In the genomic region with DNA sequence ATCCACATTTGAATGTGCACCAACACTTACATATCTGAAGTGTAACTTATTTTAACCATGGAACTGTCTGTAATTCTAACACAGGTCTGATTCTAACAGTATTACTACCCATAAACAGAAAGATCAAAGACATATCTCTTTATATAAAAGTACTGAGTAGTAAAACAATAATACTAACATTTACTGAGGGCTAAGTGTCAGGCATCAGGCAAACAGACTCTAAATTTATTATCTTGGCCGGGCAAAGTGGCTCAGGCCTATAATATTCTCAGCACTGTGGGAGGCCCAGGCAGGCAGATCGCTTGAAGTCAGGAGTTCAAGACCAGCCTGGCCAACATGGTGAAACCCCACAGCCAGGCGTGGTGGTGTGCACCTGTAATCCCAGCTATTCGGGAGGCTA, we compare ENCODE assay signal across 15 cellular contexts.
DNase-seq lines count a peak whose midpoint lies in the region; ATAC-seq and TF ChIP-seq lines count a peak whose summit lies in the region.
"Had no signal": no experiment of that assay in that cellular context is flagged by ENCODE, and none has a peak within 500 bp of the region (broad histone marks: within the 10 kb centered on the region; RNA-seq: fewer than 3 reads in every experiment).

No MANE protein-coding gene starts in this region.

- no peaks in the 10 kb centered on the region for H4K20me1 ChIP-seq in SK-N-SH (ENCODE audit: insufficient read depth)

- H3K9me3 ChIP-seq in SK-N-SH: no peaks in the 10 kb centered on the region
- no peaks in the 10 kb centered on the region for H3K9me3 ChIP-seq in SK-N-MC (ENCODE audit: low read depth, low read length)
- H3K9me3 ChIP-seq in esophagus muscularis mucosa: no peaks in the 10 kb centered on the region
- H3K9me3 ChIP-seq: BLaER1, HAP-1 had no signal

- no peak overlapping the region for H3K4me3 ChIP-seq in SK-N-SH (ENCODE audit: low read depth in 2 of 2, low read length in 1 of 2)
- no peak overlapping the region for H3K4me3 ChIP-seq in SK-N-MC
- H3K4me3 ChIP-seq in esophagus muscularis mucosa: no peak overlapping the region
- H3K4me3 ChIP-seq: BLaER1, HAP-1 had no signal

- POLR2A ChIA-PET in SK-N-SH (lab: Yijun Ruan, JAX): no interaction called here
- POLR2A ChIA-PET in naive thymus-derived CD8-positive, alpha-beta T cell (lab: Charles Lee): interaction anchor here (0.6 kb wide), 1 partner anchor 22 kb away, joined by 3 read pairs; no protein-coding TSS in a partner anchor

- H3K9me2 ChIP-seq in SK-N-SH: no peaks in the 10 kb centered on the region

- H3K9me3 Mint-ChIP-seq in naive thymus-derived CD8-positive, alpha-beta T cell: no peaks in the 10 kb centered on the region

- H2AFZ ChIP-seq in SK-N-SH (ENCODE audit: low read depth): no peak overlapping the region

- ATAC-seq in SK-N-SH treated with all-trans-retinoic acid at 6 μM for 48 hours (no peak), HG02759 (IDR thresholded peaks at IDR 0.05; ENCODE audit: unreplicated experiment) (no peak)
- ATAC-seq in naive thymus-derived CD8-positive, alpha-beta T cell: no peak
- ATAC-seq: HepG2 had no signal

- H3K4me3 Mint-ChIP-seq in naive thymus-derived CD8-positive, alpha-beta T cell: peak overlapping the region in 1 of 10 donors; percentile 10

- H3K4me1 ChIP-seq in SK-N-SH (ENCODE audit: control insufficient read depth in 1 of 2, insufficient read depth in 2 of 2, low read depth in 1 of 2, low read length in 1 of 2) (peaks cover 17 to 25% of the 10 kb centered on the region in 2 experiments; a peak in 3 of 4 replicates), esophagus muscularis mucosa (peaks cover 0 to 7% (median 0%) of the 10 kb centered on the region in 4 donors)
- H3K4me1 ChIP-seq: BLaER1, HAP-1 had no signal

- H3K4me2 ChIP-seq in SK-N-SH: no peak overlapping the region
- H3K4me2 ChIP-seq: BLaER1 had no signal

- no peaks in the 10 kb centered on the region for H3K27me3 Mint-ChIP-seq in naive thymus-derived CD8-positive, alpha-beta T cell

- DNase-seq in SK-N-SH: no peak
- no peak for DNase-seq in SK-N-MC (ENCODE audit: low read depth, low spot score)
- peak; percentile 24 for DNase-seq in esophagus muscularis mucosa (ENCODE audit: extremely low spot score)
- DNase-seq in naive thymus-derived CD8-positive, alpha-beta T cell: no peak
- no peak for DNase-seq in HK-2 (ENCODE audit: unreplicated experiment)
- no peak for DNase-seq in activated gamma-delta T cell treated with Interleukin-2 at 50 U/mL for 16 hours
- DNase-seq: AML-193, DND-41, GDM1 had no signal

- H3K36me3 ChIP-seq in SK-N-SH (replicated peaks in 1 of 2; ENCODE audit: control insufficient read depth in 1 of 2, insufficient read depth in 2 of 2, low read length in 1 of 2) (peaks cover 29 to 43% of the 10 kb centered on the region in 2 experiments), SK-N-MC (ENCODE audit: insufficient read depth, low read length) (peaks cover 93% of the 10 kb centered on the region), esophagus muscularis mucosa (peaks cover 17 to 65% (median 45%) of the 10 kb centered on the region in 4 donors)
- H3K36me3 ChIP-seq: HAP-1 had no signal

- H3K27me3 ChIP-seq in SK-N-SH (ENCODE audit: insufficient read depth) (no peaks in the 10 kb centered on the region), esophagus muscularis mucosa (no peaks in the 10 kb centered on the region)
- H3K27me3 ChIP-seq: BLaER1 had no signal

- peaks cover 35 to 91% (median 86%) of the 10 kb centered on the region in 4 donors for H3K4me1 Mint-ChIP-seq in naive thymus-derived CD8-positive, alpha-beta T cell

- 90% methylated on average over 4 of the region's 4 CpGs for WGBS in SK-N-SH (ENCODE audit: low lambda C conversion rate)
- WGBS in esophagus muscularis mucosa: 100% methylated on average over 4 of the region's 4 CpGs

- peaks cover 8% of the 10 kb centered on the region for H3F3A ChIP-seq in SK-N-SH (replicated peaks; ENCODE audit: insufficient read depth)

- TF ChIP-seq POLR2A in esophagus muscularis mucosa (IDR thresholded peaks at IDR 0.05; ENCODE audit: low read depth): no peak

- H3K9ac ChIP-seq in SK-N-SH (no peak overlapping the region), SK-N-MC (ENCODE audit: insufficient read length) (no peak overlapping the region)
- H3K9ac ChIP-seq: BLaER1 had no signal

- H3K36me3 Mint-ChIP-seq in naive thymus-derived CD8-positive, alpha-beta T cell: peaks cover 0 to 74% (median 18%) of the 10 kb centered on the region in 3 donors

- CTCF ChIA-PET in SK-N-SH (lab: Yijun Ruan, JAX): no interaction called here

- no peak for TF ChIP-seq CTCF in SK-N-SH (IDR thresholded peaks at IDR 0.05)
- no peak for TF ChIP-seq CTCF in esophagus muscularis mucosa (IDR thresholded peaks at IDR 0.05)

- TF ChIP-seq EP300 in SK-N-SH (IDR thresholded peaks at IDR 0.05; ENCODE audit: borderline replicate concordance in 1 of 2, low read depth in 1 of 2, low read length in 1 of 2): no peak
- TF ChIP-seq EP300 in esophagus muscularis mucosa (IDR thresholded peaks at IDR 0.05): no peak

- H3K27ac Mint-ChIP-seq in naive thymus-derived CD8-positive, alpha-beta T cell: peak overlapping the region in 9 of 10 donors; percentile 6 to 62 (median 27)

- peaks cover 7% of the 10 kb centered on the region; the same call in 1 of the 2 replicates for H3K79me2 ChIP-seq in SK-N-SH (ENCODE audit: insufficient read depth)

- no peak for TF ChIP-seq RAD21 in SK-N-SH (IDR thresholded peaks at IDR 0.05; ENCODE audit: low read length)

- H3K27ac ChIP-seq in SK-N-SH (ENCODE audit: low read depth in 2 of 2, low read length in 1 of 2) (peak overlapping the region; percentile 49 to 79), SK-N-MC (0 out of 2 replicates have a peak overlapping the region, but pooled peaks have one; percentile 38), esophagus muscularis mucosa (replicated peaks in 1 of 4) (no peak overlapping the region)
- H3K27ac ChIP-seq: 22Rv1, BLaER1 had no signal

- intact Hi-C loops in esophagus muscularis mucosa (cut with DNase I): no loop called here

TF ChIP-seq in SK-N-SH, 30 proteins besides CTCF, POLR2A, EP300 and RAD21:
- TF ChIP-seq TCF12 (IDR thresholded peaks at IDR 0.05) (no peak), SIN3A (IDR thresholded peaks at IDR 0.05; ENCODE audit: borderline replicate concordance, low read depth, low read length) (no peak)

TF ChIP-seq in SK-N-SH treated with all-trans-retinoic acid at 6 μM for 48 hours, 23 proteins besides CTCF, POLR2A, EP300 and RAD21 (continues in another document):
- TF ChIP-seq ZFP30 (CRISPR knock-in tag; IDR thresholded peaks at IDR 0.05): no peak
- TF ChIP-seq SNAI2 (CRISPR knock-in tag; IDR thresholded peaks at IDR 0.05): no peak
- no peak for TF ChIP-seq ZFP3 (CRISPR knock-in tag; IDR thresholded peaks at IDR 0.05)
- no peak for TF ChIP-seq ZNF565 (CRISPR knock-in tag; conservative IDR thresholded peaks at IDR 0.05; ENCODE audit: low read depth)
- no peak for TF ChIP-seq CSDC2 (CRISPR knock-in tag; IDR thresholded peaks at IDR 0.05)
- no peak for TF ChIP-seq TOX (CRISPR knock-in tag; IDR thresholded peaks at IDR 0.05; ENCODE audit: borderline replicate concordance)
- TF ChIP-seq ZC3H10 (CRISPR knock-in tag; IDR thresholded peaks at IDR 0.05): no peak
- TF ChIP-seq, protein P1, sequence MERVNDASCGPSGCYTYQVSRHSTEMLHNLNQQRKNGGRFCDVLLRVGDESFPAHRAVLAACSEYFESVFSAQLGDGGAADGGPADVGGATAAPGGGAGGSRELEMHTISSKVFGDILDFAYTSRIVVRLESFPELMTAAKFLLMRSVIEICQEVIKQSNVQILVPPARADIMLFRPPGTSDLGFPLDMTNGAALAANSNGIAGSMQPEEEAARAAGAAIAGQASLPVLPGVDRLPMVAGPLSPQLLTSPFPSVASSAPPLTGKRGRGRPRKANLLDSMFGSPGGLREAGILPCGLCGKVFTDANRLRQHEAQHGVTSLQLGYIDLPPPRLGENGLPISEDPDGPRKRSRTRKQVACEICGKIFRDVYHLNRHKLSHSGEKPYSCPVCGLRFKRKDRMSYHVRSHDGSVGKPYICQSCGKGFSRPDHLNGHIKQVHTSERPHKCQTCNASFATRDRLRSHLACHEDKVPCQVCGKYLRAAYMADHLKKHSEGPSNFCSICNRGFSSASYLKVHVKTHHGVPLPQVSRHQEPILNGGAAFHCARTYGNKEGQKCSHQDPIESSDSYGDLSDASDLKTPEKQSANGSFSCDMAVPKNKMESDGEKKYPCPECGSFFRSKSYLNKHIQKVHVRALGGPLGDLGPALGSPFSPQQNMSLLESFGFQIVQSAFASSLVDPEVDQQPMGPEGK (CRISPR knock-in tag; IDR thresholded peaks at IDR 0.05; ENCODE audit: borderline replicate concordance): no peak
- no peak for TF ChIP-seq RARB (CRISPR knock-in tag; IDR thresholded peaks at IDR 0.05)
- TF ChIP-seq ZNF8 (CRISPR knock-in tag; IDR thresholded peaks at IDR 0.05): no peak
- TF ChIP-seq, protein P2, sequence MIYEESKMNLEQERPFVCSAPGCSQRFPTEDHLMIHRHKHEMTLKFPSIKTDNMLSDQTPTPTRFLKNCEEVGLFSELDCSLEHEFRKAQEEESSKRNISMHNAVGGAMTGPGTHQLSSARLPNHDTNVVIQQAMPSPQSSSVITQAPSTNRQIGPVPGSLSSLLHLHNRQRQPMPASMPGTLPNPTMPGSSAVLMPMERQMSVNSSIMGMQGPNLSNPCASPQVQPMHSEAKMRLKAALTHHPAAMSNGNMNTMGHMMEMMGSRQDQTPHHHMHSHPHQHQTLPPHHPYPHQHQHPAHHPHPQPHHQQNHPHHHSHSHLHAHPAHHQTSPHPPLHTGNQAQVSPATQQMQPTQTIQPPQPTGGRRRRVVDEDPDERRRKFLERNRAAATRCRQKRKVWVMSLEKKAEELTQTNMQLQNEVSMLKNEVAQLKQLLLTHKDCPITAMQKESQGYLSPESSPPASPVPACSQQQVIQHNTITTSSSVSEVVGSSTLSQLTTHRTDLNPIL (CRISPR knock-in tag; IDR thresholded peaks at IDR 0.05; ENCODE audit: low read depth): no peak
- TF ChIP-seq ZNF70 (CRISPR knock-in tag; IDR thresholded peaks at IDR 0.05): no peak
- no peak for TF ChIP-seq PPARA (CRISPR knock-in tag; IDR thresholded peaks at IDR 0.05; ENCODE audit: borderline replicate concordance)
- no peak for TF ChIP-seq ISL1 (CRISPR knock-in tag; IDR thresholded peaks at IDR 0.05)
- no peak for TF ChIP-seq ESRRG (CRISPR knock-in tag; IDR thresholded peaks at IDR 0.05)

Comparison
In these comparisons a context has a peak if more than half of its experiments do, and no peak if none do; other contexts are left out.
1. H3K27ac ChIP-seq: peak in SK-N-SH (2 of 2) and SK-N-MC (single experiment); none in esophagus muscularis mucosa (0 of 4).